ENCODE assay signal across 35 cellular contexts in the genomic region with DNA sequence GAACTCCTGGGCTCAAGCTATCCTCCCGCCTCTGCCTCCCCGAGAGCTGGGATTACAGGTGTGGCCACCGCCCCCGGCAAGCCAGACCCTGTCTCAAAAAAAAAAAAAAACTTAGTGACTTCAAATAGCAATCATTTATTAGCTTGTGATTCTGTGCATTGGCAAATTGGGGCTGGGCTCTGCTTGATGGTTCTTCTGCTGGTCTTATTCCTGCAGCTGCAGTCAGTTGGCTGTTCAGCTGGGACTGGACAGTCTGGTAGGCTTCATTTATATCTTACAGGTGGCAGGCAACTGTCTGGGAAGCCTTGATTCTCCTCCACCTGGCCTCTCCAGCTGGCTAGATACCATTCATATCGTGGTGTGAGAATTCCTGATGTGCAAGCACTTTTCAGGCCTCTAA. TPM values are rescaled to one million over a fixed set of nuclear protein-coding genes. Genes with fewer than 3 reads are reported as not detected.
"Had no signal": no experiment of that assay in that cellular context is flagged by ENCODE, and none has a peak within 500 bp of the region (broad histone marks: within the 10 kb centered on the region; RNA-seq: fewer than 3 reads in every experiment).

No MANE protein-coding gene starts in this region.

- H3K4me3 ChIP-seq: adrenal gland, body of pancreas, esophagus muscularis mucosa, gastrocnemius medialis, heart left ventricle had no signal

- H3K27ac ChIP-seq: adrenal gland, body of pancreas, esophagus muscularis mucosa, foreskin keratinocyte, gastrocnemius medialis, heart left ventricle had no signal

- H3K4me1 ChIP-seq: adrenal gland, body of pancreas, esophagus muscularis mucosa, foreskin keratinocyte, gastrocnemius medialis, heart left ventricle had no signal

- H3K9me3 ChIP-seq: body of pancreas, gastrocnemius medialis had no signal

- FAIRE-seq: colon had no signal

- H3K36me3 ChIP-seq: adrenal gland, esophagus muscularis mucosa, gastrocnemius medialis, heart left ventricle had no signal

- DNase-seq: activated CD4-positive, alpha-beta memory T cell treated with anti-CD3 and anti-CD28 coated beads for 36 hours; activated CD4-positive, alpha-beta T cell treated with anti-CD3 and anti-CD28 coated beads for 36 hours; activated CD4-positive, alpha-beta T cell treated with anti-CD3 and anti-CD28 coated beads, Interleukin-2, amount 10 ng/mL, durations not matched to agents 24 days and 14 days; activated CD4-positive, CD25-positive, alpha-beta regulatory T cell; activated CD4-positive, CD25-positive, alpha-beta regulatory T cell treated with anti-CD3 and anti-CD28 coated beads, Interleukin-2, amount 50 U/mL, for 72 hours; activated CD8-positive, alpha-beta memory T cell treated with anti-CD3 and anti-CD28 coated beads, Interleukin-2, amount 10 ng/mL, durations not matched to agents 7 days and 5 days; activated CD8-positive, alpha-beta memory T cell treated with anti-CD3 and anti-CD28 coated beads, Interleukin-2, amount 50 U/mL, for 4 hours; activated CD8-positive, alpha-beta T cell treated with anti-CD3 and anti-CD28 coated beads, Interleukin-2, amount 10 ng/mL, durations not matched to agents 7 days and 5 days; activated effector memory CD4-positive, alpha-beta T cell treated with anti-CD3 and anti-CD28 coated beads, Interleukin-2, amount 50 U/mL, for 16 hours; activated naive CD4-positive, alpha-beta T cell treated with anti-CD3 and anti-CD28 coated beads for 36 hours; activated naive CD8-positive, alpha-beta T cell treated with anti-CD3 and anti-CD28 coated beads for 36 hours; activated naive CD8-positive, alpha-beta T cell treated with anti-CD3 and anti-CD28 coated beads, Interleukin-2, amount 50 U/mL, for 24 hours; activated T-cell treated with anti-CD3 and anti-CD28 coated beads, Interleukin-2, amount 50 U/mL, for 1 hour; activated T-cell treated with anti-CD3 and anti-CD28 coated beads, Interleukin-2, amount 50 U/mL, for 48 hours; adrenal gland; amygdala; aorta; body of pancreas; caudate nucleus; cortex of kidney; dermis blood vessel endothelial cell; effector CD4-positive, alpha-beta T cell; effector memory CD8-positive, alpha-beta T cell; erythroblast; foreskin keratinocyte; gastrocnemius medialis; glutamatergic neuron; heart left ventricle; T-helper 2 cell had no signal

- H3K27me3 ChIP-seq: adrenal gland, body of pancreas, esophagus muscularis mucosa, foreskin keratinocyte, gastrocnemius medialis, heart left ventricle had no signal

- ATAC-seq: activated CD4-positive, alpha-beta T cell treated with anti-CD3 and anti-CD28 coated beads for 36 hours; activated CD8-positive, alpha-beta memory T cell treated with anti-CD3 and anti-CD28 coated beads, Interleukin-2, amount 10 ng/mL, durations not matched to agents 7 days and 5 days; activated CD8-positive, alpha-beta T cell treated with anti-CD3 and anti-CD28 coated beads, Interleukin-2, amount 10 ng/mL, durations not matched to agents 7 days and 5 days; activated naive CD8-positive, alpha-beta T cell treated with anti-CD3 and anti-CD28 coated beads, Interleukin-2, amount 50 U/mL, for 24 hours; body of pancreas; effector memory CD8-positive, alpha-beta T cell; foreskin keratinocyte; gastrocnemius medialis; heart left ventricle had no signal

RNA-seq across cellular contexts. Expression of a gene that starts 7.4 kb away (rescaled TPM):
- total RNA-seq: activated T-helper 1 cell treated with anti-CD3 and anti-CD28 coated beads, Interleukin-12 subunit alpha, Interleukin-12 subunit beta, Interleukin-2, Interleukin-4 antibody, amounts not matched to agents 30 ng/mL and 10 ng/mL and 1 ng/mL, durations not matched to agents 14 hours and 24 hours and 36 hours; activated T-helper 2 cell treated with anti-CD3 and anti-CD28 coated beads, Interferon-gamma antibody, Interleukin-2, Interleukin-4, amounts not matched to agents 10 μg/mL and 5 μg/mL and 100 μg/mL, durations not matched to agents 14 hours and 24 hours and 36 hours; body of pancreas; chondrocyte; dermis blood vessel endothelial cell; gastrocnemius medialis had no signal

RNA-seq across cellular contexts. Expression of a gene that starts 42.4 kb away (rescaled TPM):
- total RNA-seq: activated CD4-positive, alpha-beta T cell treated with anti-CD3 and anti-CD28 coated beads, Interleukin-2, amount 10 ng/mL, durations not matched to agents 24 days and 14 days; activated CD8-positive, alpha-beta memory T cell treated with anti-CD3 and anti-CD28 coated beads for 36 hours; activated CD8-positive, alpha-beta T cell treated with anti-CD3 and anti-CD28 coated beads, Interleukin-2, amount 10 ng/mL, durations not matched to agents 7 days and 5 days; activated T-helper 1 cell treated with anti-CD3 and anti-CD28 coated beads, Interleukin-12 subunit alpha, Interleukin-12 subunit beta, Interleukin-2, Interleukin-4 antibody, amounts not matched to agents 30 ng/mL and 10 ng/mL and 1 ng/mL, durations not matched to agents 14 hours and 24 hours and 36 hours; activated T-helper 2 cell treated with anti-CD3 and anti-CD28 coated beads, Interferon-gamma antibody, Interleukin-2, Interleukin-4, amounts not matched to agents 10 μg/mL and 5 μg/mL and 100 μg/mL, durations not matched to agents 14 hours and 24 hours and 36 hours; body of pancreas; chondrocyte; foreskin keratinocyte; gastrocnemius medialis had no signal
- polyA plus RNA-seq: aorta had no signal
